Comparison of ENCODE assay signal across 8 cellular contexts in genomic region chr9:104747245-104747564, GRCh38. TPM values are rescaled to one million over a fixed set of nuclear protein-coding genes. Genes with fewer than 3 reads are reported as not detected.
DNase-seq lines count a peak whose midpoint lies in the region; ATAC-seq and TF ChIP-seq lines count a peak whose summit lies in the region.

No MANE protein-coding gene starts in this region.

- no peak for TF ChIP-seq CTCF in coronary artery (IDR thresholded peaks at IDR 0.05)

- DNase-seq in coronary artery (ENCODE audit: low spot score) (no peak), naive B cell (no peak), SHP77 treated with DMSO at 0.1 percent for 48 hours (lab: John Stamatoyannopoulos, UW) (no peak), superior temporal gyrus (ENCODE audit: extremely low spot score) (no peak), COLO829 (ENCODE audit: low spot score) (no peak)

- H3K36me3 Mint-ChIP-seq in naive B cell = peaks cover 0 to 4% of the 10 kb centered on the region in 2 donors

- H3K4me2 ChIP-seq in BLaER1 treated with 17β-estradiol and CSF1 and Interleukin-3, amounts not matched to agents 10 nM and 100 nM = peak overlapping the region; percentile 73 to 98 (median 88)

- H3K4me3 ChIP-seq in BLaER1 treated with 17β-estradiol and CSF1 and Interleukin-3, amounts not matched to agents 10 nM and 100 nM = peak overlapping the region; percentile 70 to 91 (median 82)
- H3K4me3 ChIP-seq in HUES6 (ENCODE audit: low read depth, low read length) (peak overlapping the region; percentile 96), coronary artery (peak overlapping the region; percentile 91)

- no peaks in the 10 kb centered on the region for H3K27me3 ChIP-seq in BLaER1 treated with 17β-estradiol and CSF1 and Interleukin-3, amounts not matched to agents 10 nM and 100 nM
- no peaks in the 10 kb centered on the region for H3K27me3 ChIP-seq in HUES6 (ENCODE audit: control insufficient read depth, insufficient read depth, low read length)

- no peaks in the 10 kb centered on the region for H3K9me3 ChIP-seq in BLaER1 treated with 17β-estradiol and CSF1 and Interleukin-3, amounts not matched to agents 10 nM and 100 nM (replicated peaks in 1 of 11)
- no peaks in the 10 kb centered on the region for H3K9me3 ChIP-seq in HUES6 (ENCODE audit: control insufficient read depth, insufficient read depth, low read depth, low read length)

- peaks cover 10 to 20% (median 15%) of the 10 kb centered on the region in 11 experiments; a peak in 21 of 22 replicates for H3K36me3 ChIP-seq in BLaER1 treated with 17β-estradiol and CSF1 and Interleukin-3, amounts not matched to agents 10 nM and 100 nM
- H3K36me3 ChIP-seq in HUES6 (ENCODE audit: control insufficient read depth, insufficient read depth, low read length) = peaks cover 3% of the 10 kb centered on the region; the same call in 1 of the 2 replicates

- peaks cover 20 to 39% (median 36%) of the 10 kb centered on the region in 10 experiments for H3K4me1 ChIP-seq in BLaER1 treated with 17β-estradiol and CSF1 and Interleukin-3, amounts not matched to agents 10 nM and 100 nM
- H3K4me1 ChIP-seq in HUES6 (ENCODE audit: control insufficient read depth, insufficient read depth, low read length) = peaks cover 9% of the 10 kb centered on the region

- peaks cover 25 to 39% (median 27%) of the 10 kb centered on the region in 3 donors for H3K4me1 Mint-ChIP-seq in naive B cell

- peak overlapping the region; percentile 80 to 95 (median 89) for H3K9ac ChIP-seq in BLaER1 treated with 17β-estradiol and CSF1 and Interleukin-3, amounts not matched to agents 10 nM and 100 nM
- H3K9ac ChIP-seq in HUES6 (ENCODE audit: low read length) = peak overlapping the region; percentile 61

- ATAC-seq in naive B cell (ENCODE audit: low read depth in 2 of 2) (no peak), GM21576 (IDR thresholded peaks at IDR 0.05; ENCODE audit: unreplicated experiment) (no peak)

- H3K27ac Mint-ChIP-seq in naive B cell = peak overlapping the region; percentile 87 to 97 (median 96)

- H3K9me3 Mint-ChIP-seq in naive B cell = no peaks in the 10 kb centered on the region

- no peaks in the 10 kb centered on the region for H4K20me1 ChIP-seq in BLaER1 treated with 17β-estradiol and CSF1 and Interleukin-3, amounts not matched to agents 10 nM and 100 nM

- peak overlapping the region; percentile 76 to 93 (median 88) for H3K27ac ChIP-seq in BLaER1 treated with 17β-estradiol and CSF1 and Interleukin-3, amounts not matched to agents 10 nM and 100 nM
- H3K27ac ChIP-seq in HUES6 (ENCODE audit: low read depth, low read length) (no peak overlapping the region), coronary artery (peak overlapping the region; percentile 93 to 97)

- H3K27me3 Mint-ChIP-seq in naive B cell = no peaks in the 10 kb centered on the region

- peak overlapping the region; percentile 92 to 100 (median 96) for H3K4me3 Mint-ChIP-seq in naive B cell

RNA-seq across cellular contexts. Expression of gene NIPSNAP3A, which starts 0.3 kb away (rescaled TPM):
- 10 to 100 TPM; 22.1 to 60.3 (median 28.3) TPM for polyA plus RNA-seq in naive B cell (ENCODE audit: low read depth in 6 of 6)

RNA-seq across cellular contexts. Expression of gene NIPSNAP3B, which starts 16.7 kb away (rescaled TPM):
- polyA plus RNA-seq in naive B cell (ENCODE audit: low read depth in 6 of 6) = 10 to 100 TPM in 2 of 6 donors, 1 to 10 TPM in 4; 4.4 to 12.1 (median 5.9) TPM

RNA-seq across cellular contexts. Expression of gene OR13D1, which starts 52.9 kb away (rescaled TPM):
- not detected for polyA plus RNA-seq in naive B cell (ENCODE audit: low read depth in 6 of 6)
